Comparison of ENCODE assay signal across 21 cellular contexts in the genomic region with DNA sequence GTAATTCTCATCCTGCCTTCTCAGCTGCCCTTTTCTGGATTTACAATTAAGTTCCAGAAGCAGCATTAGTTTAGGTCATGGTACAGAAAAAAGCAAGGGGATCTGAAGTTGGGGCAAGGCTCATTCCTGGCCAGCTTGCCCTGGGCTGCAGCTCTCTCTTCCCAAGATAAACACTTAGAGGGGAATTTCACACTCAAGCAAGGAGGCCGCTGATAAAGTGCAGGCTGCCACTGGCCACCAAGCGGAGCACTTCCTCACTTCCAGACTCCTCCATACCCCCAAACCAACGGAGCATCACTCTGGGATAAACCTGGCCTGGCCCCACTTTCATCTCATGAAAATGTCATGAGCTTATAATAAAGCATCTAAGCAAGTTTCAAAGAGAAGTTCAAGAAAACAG.
DNase-seq lines count a peak whose midpoint lies in the region; ATAC-seq and TF ChIP-seq lines count a peak whose summit lies in the region.
"Had no signal": no experiment of that assay in that cellular context is flagged by ENCODE, and none has a peak within 500 bp of the region (broad histone marks: within the 10 kb centered on the region; RNA-seq: fewer than 3 reads in every experiment).

No MANE protein-coding gene starts in this region.

- H3K4me3 ChIP-seq in H7 (ENCODE audit: insufficient read depth, low read depth, low read length), result no peak overlapping the region
- H3K4me3 ChIP-seq in endodermal cell (ENCODE audit: low read length), result no peak overlapping the region
- H3K4me3 ChIP-seq in left lung, result no peak overlapping the region
- no peak overlapping the region for H3K4me3 ChIP-seq in uterus
- no peak overlapping the region for H3K4me3 ChIP-seq in transverse colon
- H3K4me3 ChIP-seq: A549; BLaER1 treated with 17β-estradiol and CSF1 and Interleukin-3, amounts not matched to agents 10 nM and 100 nM; SK-N-MC had no signal

- intact Hi-C loops in left lung (cut with DNase I), result no loop called here
- intact Hi-C loops in uterus (cut with DNase I; ENCODE audit: low total_unique reads), result no loop called here
- intact Hi-C loops in transverse colon (cut with DNase I; ENCODE audit: low total_unique reads), result no loop called here

- H3K27me3 Mint-ChIP-seq in endodermal cell (ENCODE audit: insufficient read depth), result no peaks in the 10 kb centered on the region

- H3K27ac ChIP-seq in endodermal cell (ENCODE audit: low read depth, low read length) (no peak overlapping the region), left lung (no peak overlapping the region), uterus (no peak overlapping the region), transverse colon (no peak overlapping the region)
- H3K27ac ChIP-seq: A549; BLaER1 treated with 17β-estradiol and CSF1 and Interleukin-3, amounts not matched to agents 10 nM and 100 nM; SK-N-MC had no signal

- no peak for TF ChIP-seq EP300 in transverse colon (IDR thresholded peaks at IDR 0.05; ENCODE audit: low read depth)

- H3K36me3 Mint-ChIP-seq in endodermal cell (ENCODE audit: low read depth), result no peaks in the 10 kb centered on the region
- H3K36me3 Mint-ChIP-seq: CD8-positive, alpha-beta T cell had no signal

- no peak for TF ChIP-seq POLR2A in uterus (IDR thresholded peaks at IDR 0.05)
- TF ChIP-seq POLR2A in transverse colon (IDR thresholded peaks at IDR 0.05), result no peak

- in situ Hi-C loops in transverse colon (cut with MboI; ENCODE audit: low pct_ligation_motif_present in 1 of 4, low pct_unique_long_range_greater_than_20kb in 1 of 4, low sequenced_read_pairs in 3 of 4), result no loop called here

- no peak overlapping the region for H3K9ac ChIP-seq in endodermal cell (ENCODE audit: extremely low read depth, low read length, poor library complexity, severe bottlenecking)
- H3K9ac ChIP-seq: BLaER1 treated with 17β-estradiol and CSF1 and Interleukin-3, amounts not matched to agents 10 nM and 100 nM had no signal

- H3K9me3 Mint-ChIP-seq in endodermal cell, result no peaks in the 10 kb centered on the region
- H3K9me3 Mint-ChIP-seq: CD8-positive, alpha-beta T cell had no signal

- H3K4me1 ChIP-seq in endodermal cell (ENCODE audit: control insufficient read depth, insufficient read depth, low read length) (peaks cover 3% of the 10 kb centered on the region), left lung (no peaks in the 10 kb centered on the region), uterus (no peaks in the 10 kb centered on the region), transverse colon (no peaks in the 10 kb centered on the region)
- H3K4me1 ChIP-seq: A549 had no signal

- H3K36me3 ChIP-seq in H7 (replicated peaks; ENCODE audit: control insufficient read depth, insufficient read depth, low read length), result no peaks in the 10 kb centered on the region
- H3K36me3 ChIP-seq in endodermal cell (ENCODE audit: control insufficient read depth, insufficient read depth, low read length), result no peaks in the 10 kb centered on the region
- no peaks in the 10 kb centered on the region for H3K36me3 ChIP-seq in left lung
- no peaks in the 10 kb centered on the region for H3K36me3 ChIP-seq in uterus
- no peaks in the 10 kb centered on the region for H3K36me3 ChIP-seq in transverse colon
- H3K36me3 ChIP-seq: BLaER1 treated with 17β-estradiol and CSF1 and Interleukin-3, amounts not matched to agents 10 nM and 100 nM had no signal

- peak; percentile 19 for ATAC-seq in left lung
- ATAC-seq: CD8-positive, alpha-beta T cell; Right ventricle myocardium inferior had no signal

- no peaks in the 10 kb centered on the region for H3K9me3 ChIP-seq in endodermal cell (ENCODE audit: control insufficient read depth, low read length)
- no peaks in the 10 kb centered on the region for H3K9me3 ChIP-seq in left lung
- no peaks in the 10 kb centered on the region for H3K9me3 ChIP-seq in uterus
- H3K9me3 ChIP-seq in transverse colon, result no peaks in the 10 kb centered on the region
- H3K9me3 ChIP-seq: A549; BLaER1 treated with 17β-estradiol and CSF1 and Interleukin-3, amounts not matched to agents 10 nM and 100 nM had no signal

- TF ChIP-seq CTCF in endodermal cell (conservative IDR thresholded peaks at IDR 0.05) (peak; percentile 75), left lung (IDR thresholded peaks at IDR 0.05) (no peak), uterus (IDR thresholded peaks at IDR 0.05) (no peak), transverse colon (IDR thresholded peaks at IDR 0.05) (no peak)

- H3K27me3 ChIP-seq in H7 (ENCODE audit: control insufficient read depth, insufficient read depth, low read length) (no peaks in the 10 kb centered on the region), endodermal cell (ENCODE audit: control insufficient read depth, insufficient read depth, low read length, poor library complexity, severe bottlenecking) (no peaks in the 10 kb centered on the region), left lung (peaks cover 4 to 41% of the 10 kb centered on the region in 2 donors), uterus (no peaks in the 10 kb centered on the region), transverse colon (peaks cover 2% of the 10 kb centered on the region)
- H3K27me3 ChIP-seq: BLaER1 treated with 17β-estradiol and CSF1 and Interleukin-3, amounts not matched to agents 10 nM and 100 nM had no signal

- DNase-seq in H7 (peak; percentile 74), endodermal cell (peak; percentile 76), left lung (no peak), retina (peak; percentile 16), uterus (no peak), NCI-H446 (lab: John Stamatoyannopoulos, UW) (no peak), hepatic stellate cell (ENCODE audit: low spot score) (no peak), transverse colon (no peak)
- DNase-seq: Calu3; CD8-positive, alpha-beta T cell; KBM-7; NCI-H1105 treated with DMSO at 0.1 percent for 48 hours; NCI-H1694; NCI-H2081 treated with DMSO at 0.1 percent for 48 hours; NCI-H510A; NCI-H748 treated with DMSO at 0.1 percent for 48 hours; NK-92 treated with Interleukin-12 subunit alpha and Interleukin-12 subunit beta, amount 100 ng/mL, for 24 hours had no signal

- no peak overlapping the region for H3K27ac Mint-ChIP-seq in endodermal cell
- H3K27ac Mint-ChIP-seq: CD8-positive, alpha-beta T cell had no signal

- H3K4me1 Mint-ChIP-seq in endodermal cell, result peaks cover 5% of the 10 kb centered on the region

- 32 to 40% methylated on average over 2 to 3 of the region's 3 CpGs for WGBS in endodermal cell (ENCODE audit: insufficient coverage in 1 of 2, insufficient read length in 1 of 2), 2 experiments
- 71% methylated on average over 3 of the region's 3 CpGs; no CpG with 5 or more reads in 1 of the 2 donors for WGBS in transverse colon (ENCODE audit: low coverage in 1 of 2), 2 donors

- H3K4me3 Mint-ChIP-seq in endodermal cell, result no peak overlapping the region
- H3K4me3 Mint-ChIP-seq: CD8-positive, alpha-beta T cell had no signal

Comparison
In these comparisons a context has a peak if more than half of its experiments do, and no peak if none do; other contexts are left out.
1. DNase-seq: peak in H7 (single experiment), endodermal cell (single experiment) and retina (single experiment); none in left lung (0 of 2), uterus (0 of 2), NCI-H446 (0 of 2), hepatic stellate cell (single experiment) and transverse colon (single experiment).